ENCODE assay signal across 8 cellular contexts in genomic region chr5:34655354-34655991, GRCh38. TPM values are rescaled to one million over a fixed set of nuclear protein-coding genes. Genes with fewer than 3 reads are reported as not detected.
DNase-seq lines count a peak whose midpoint lies in the region; ATAC-seq and TF ChIP-seq lines count a peak whose summit lies in the region.

No MANE protein-coding gene starts in this region.

- H3K4me1 ChIP-seq in gastroesophageal sphincter (peaks cover 0 to 34% (median 10%) of the 10 kb centered on the region in 3 donors), vagina (peaks cover 22% of the 10 kb centered on the region)

- WGBS in gastroesophageal sphincter (ENCODE audit: low coverage in 1 of 2), 2 donors: 1 to 3% methylated on average over 10 to 13 of the region's 16 CpGs

- H3K4me3 Mint-ChIP-seq in activated naive CD8-positive, alpha-beta T cell treated with anti-CD3 and anti-CD28 coated beads, Interleukin-2, amount 50 U/mL, for 24 hours: peak overlapping the region; percentile 78
- peak overlapping the region; percentile 88 for H3K4me3 Mint-ChIP-seq in nephron progenitor cell

- peaks cover 59% of the 10 kb centered on the region for H3K27me3 Mint-ChIP-seq in activated naive CD8-positive, alpha-beta T cell treated with anti-CD3 and anti-CD28 coated beads, Interleukin-2, amount 50 U/mL, for 24 hours
- peaks cover 23% of the 10 kb centered on the region for H3K27me3 Mint-ChIP-seq in nephron progenitor cell (ENCODE audit: low read depth, poor library complexity)

- no peaks in the 10 kb centered on the region for H3K36me3 ChIP-seq in gastroesophageal sphincter
- no peaks in the 10 kb centered on the region for H3K36me3 ChIP-seq in vagina

- peak overlapping the region; percentile 44 for H3K27ac Mint-ChIP-seq in activated naive CD8-positive, alpha-beta T cell treated with anti-CD3 and anti-CD28 coated beads, Interleukin-2, amount 50 U/mL, for 24 hours
- peak overlapping the region; percentile 5 for H3K27ac Mint-ChIP-seq in nephron progenitor cell

- peaks cover 18% of the 10 kb centered on the region for H3K4me1 Mint-ChIP-seq in activated naive CD8-positive, alpha-beta T cell treated with anti-CD3 and anti-CD28 coated beads, Interleukin-2, amount 50 U/mL, for 24 hours
- H3K4me1 Mint-ChIP-seq in nephron progenitor cell: peaks cover 40% of the 10 kb centered on the region

- ATAC-seq in Right ventricle myocardium inferior (peak; percentile 66), gastroesophageal sphincter (peak; percentile 60), GM18907 (IDR thresholded peaks at IDR 0.05; ENCODE audit: unreplicated experiment) (no peak)
- ATAC-seq in activated naive CD8-positive, alpha-beta T cell treated with anti-CD3 and anti-CD28 coated beads, Interleukin-2, amount 50 U/mL, for 24 hours: peak; percentile 42

- H3K4me3 ChIP-seq in gastroesophageal sphincter: peak overlapping the region; percentile 87 to 96
- peak overlapping the region; percentile 70 to 90 for H3K4me3 ChIP-seq in vagina

- no peaks in the 10 kb centered on the region for H3K9me3 Mint-ChIP-seq in activated naive CD8-positive, alpha-beta T cell treated with anti-CD3 and anti-CD28 coated beads, Interleukin-2, amount 50 U/mL, for 24 hours
- H3K9me3 Mint-ChIP-seq in nephron progenitor cell: no peaks in the 10 kb centered on the region

- no peaks in the 10 kb centered on the region for H3K36me3 Mint-ChIP-seq in activated naive CD8-positive, alpha-beta T cell treated with anti-CD3 and anti-CD28 coated beads, Interleukin-2, amount 50 U/mL, for 24 hours (ENCODE audit: low read depth)
- H3K36me3 Mint-ChIP-seq in nephron progenitor cell (ENCODE audit: low read depth): peaks cover 1% of the 10 kb centered on the region

- peak in 1 of 2 donors; percentile 42 for TF ChIP-seq POLR2A in gastroesophageal sphincter (IDR thresholded peaks at IDR 0.05)
- TF ChIP-seq POLR2A in vagina (IDR thresholded peaks at IDR 0.05): peak in 1 of 2 donors; percentile 6

- TF ChIP-seq CTCF in gastroesophageal sphincter (IDR thresholded peaks at IDR 0.05) (peak in 1 of 4 experiments; percentile 3), nephron progenitor cell (IDR thresholded peaks at IDR 0.05) (no peak), vagina (IDR thresholded peaks at IDR 0.05) (peak in 1 of 3 experiments; percentile 6)

- H3K27me3 ChIP-seq in gastroesophageal sphincter (no peaks in the 10 kb centered on the region), vagina (no peaks in the 10 kb centered on the region)

- H3K27ac ChIP-seq in gastroesophageal sphincter (peak overlapping the region; percentile 90 to 97 (median 96)), vagina (peak overlapping the region; percentile 96)

- H3K9me3 ChIP-seq in gastroesophageal sphincter (no peaks in the 10 kb centered on the region), vagina (no peaks in the 10 kb centered on the region)

- no peak for TF ChIP-seq EP300 in gastroesophageal sphincter (IDR thresholded peaks at IDR 0.05)

- no peak for DNase-seq in Right ventricle myocardium inferior (ENCODE audit: missing footprints)
- no peak for DNase-seq in cardiac septum (ENCODE audit: low spot score)
- peak; percentile 28 for DNase-seq in NCI-H774 (lab: John Stamatoyannopoulos, UW)
- no peak for DNase-seq in activated naive CD8-positive, alpha-beta T cell treated with anti-CD3 and anti-CD28 coated beads, Interleukin-2, amount 50 U/mL, for 24 hours
- DNase-seq in nephron progenitor cell: peak; percentile 32
- DNase-seq in vagina (ENCODE audit: extremely low spot score in 2 of 2): peak in 1 of 2 donors; percentile 90

- intact Hi-C loops in Right ventricle myocardium inferior (cut with DNase I) (loop anchor here (10.0 kb wide), 1 partner anchor 239 kb away; no protein-coding TSS in a partner anchor), cardiac septum (cut with DNase I) (loop anchor here (5.0 to 10.0 kb wide), 4 partner anchors 91 to 182 kb away; partner anchors contain the start of gene TTC23L), vagina (cut with DNase I) (loop anchor here (2.0 kb wide), 1 partner anchor 39 kb away; no protein-coding TSS in a partner anchor)

RNA-seq across cellular contexts. Expression of gene RAI14, which starts 0.7 kb away (rescaled TPM):
- total RNA-seq in Right ventricle myocardium inferior: 6.7 TPM
- 17.5 TPM for total RNA-seq in cardiac septum
- total RNA-seq in gastroesophageal sphincter: 100 to 1,000 TPM in 1 of 4 donors, 10 to 100 TPM in 3; 45.8 to 143 (median 80.5) TPM
- 30.7 TPM for total RNA-seq in vagina

Comparison
In these comparisons a context has a peak if more than half of its experiments do, and no peak if none do; other contexts are left out.
1. DNase-seq: peak in NCI-H774 (single experiment) and nephron progenitor cell (single experiment); none in Right ventricle myocardium inferior (single experiment), cardiac septum (single experiment) and activated naive CD8-positive, alpha-beta T cell treated with anti-CD3 and anti-CD28 coated beads, Interleukin-2, amount 50 U/mL, for 24 hours (single experiment).